In genomic region chr7:152132812-152133211, GRCh38 we compare ENCODE assay signal across 25 cellular contexts.
DNase-seq lines count a peak whose midpoint lies in the region; ATAC-seq, FAIRE-seq and TF ChIP-seq lines count a peak whose summit lies in the region.
"Had no signal": no experiment of that assay in that cellular context is flagged by ENCODE, and none has a peak within 500 bp of the region (broad histone marks: within the 10 kb centered on the region; RNA-seq: fewer than 3 reads in every experiment).

No MANE protein-coding gene starts in this region.

- TF ChIP-seq CTCF in natural killer cell (IDR thresholded peaks at IDR 0.05): no peak
- no peak for TF ChIP-seq CTCF in K562 (IDR thresholded peaks at IDR 0.05 in 2 of 3, conservative IDR thresholded peaks at IDR 0.05 in 1 of 3; ENCODE audit: insufficient read depth in 2 of 3, low read depth in 1 of 3, low read length in 3 of 3)
- TF ChIP-seq CTCF in testis (IDR thresholded peaks at IDR 0.05): no peak
- TF ChIP-seq CTCF in activated CD8-positive, alpha-beta T cell treated with anti-CD3 and anti-CD28 coated beads for 36 hours (IDR thresholded peaks at IDR 0.05): no peak

- in situ Hi-C loops in K562 (cut with MboI): no loop called here

- no peaks in the 10 kb centered on the region for H3K27me3 Mint-ChIP-seq in natural killer cell (ENCODE audit: low read depth in 2 of 2)
- no peaks in the 10 kb centered on the region for H3K27me3 Mint-ChIP-seq in natural killer cell treated with Interleukin-12 subunit alpha and Interleukin-12 subunit beta and Interleukin-15 and Interleukin-18, amount 100 ng/mL, for 72 hours
- no peaks in the 10 kb centered on the region for H3K27me3 Mint-ChIP-seq in activated CD8-positive, alpha-beta T cell treated with anti-CD3 and anti-CD28 coated beads for 36 hours
- H3K27me3 Mint-ChIP-seq: CD4-positive, alpha-beta T cell had no signal

- peak overlapping the region; percentile 5 to 26 for H3K27ac Mint-ChIP-seq in natural killer cell
- H3K27ac Mint-ChIP-seq in natural killer cell treated with Interleukin-12 subunit alpha and Interleukin-12 subunit beta and Interleukin-15 and Interleukin-18, amount 100 ng/mL, for 72 hours: peak overlapping the region in 1 of 2 donors; percentile 17
- no peak overlapping the region for H3K27ac Mint-ChIP-seq in activated CD8-positive, alpha-beta T cell treated with anti-CD3 and anti-CD28 coated beads for 36 hours

- H3K4me3 ChIP-seq in K562 (no peak overlapping the region), right cardiac atrium (ENCODE audit: low read length) (no peak overlapping the region), testis (no peak overlapping the region)
- H3K4me3 ChIP-seq: BLaER1, GM23248, Peyer's patch, SJSA1 had no signal

- no peaks in the 10 kb centered on the region for H3K9me3 ChIP-seq in K562 (replicated peaks; ENCODE audit: control insufficient read depth, insufficient read depth, low read depth, low read length)
- H3K9me3 ChIP-seq in right cardiac atrium (ENCODE audit: control insufficient read depth, low read length): no peaks in the 10 kb centered on the region
- no peaks in the 10 kb centered on the region for H3K9me3 ChIP-seq in testis
- H3K9me3 ChIP-seq: Caco-2, SJSA1 had no signal

- H3K9me1 ChIP-seq in K562 (ENCODE audit: control insufficient read depth, insufficient read depth, low read length): no peaks in the 10 kb centered on the region

- H3K9ac ChIP-seq in K562 (ENCODE audit: insufficient read depth in 1 of 2, low read depth in 2 of 2, low read length in 2 of 2): no peak overlapping the region
- H3K9ac ChIP-seq: BLaER1, GM23248 had no signal

- ATAC-seq in natural killer cell: no peak
- no peak for ATAC-seq in natural killer cell treated with Interleukin-12 subunit alpha and Interleukin-12 subunit beta and Interleukin-15 and Interleukin-18, amount 100 ng/mL, for 72 hours
- peak; percentile 44; the same call in 2 of the 3 replicates for ATAC-seq in K562
- peak; percentile 37 to 60 for ATAC-seq in right cardiac atrium
- no peak for ATAC-seq in HG03354 (IDR thresholded peaks at IDR 0.05; ENCODE audit: poor library complexity, severe bottlenecking, unreplicated experiment)
- ATAC-seq in HG02588 (IDR thresholded peaks at IDR 0.05; ENCODE audit: unreplicated experiment): no peak
- ATAC-seq in activated CD8-positive, alpha-beta T cell treated with anti-CD3 and anti-CD28 coated beads for 36 hours: no peak

- no peak overlapping the region for H2AFZ ChIP-seq in K562 (ENCODE audit: low read depth, low read length)
- H2AFZ ChIP-seq: GM23248 had no signal

- POLR2A ChIA-PET in K562 (lab: Yijun Ruan, JAX): interaction anchor here (1.0 to 2.1 kb wide), 5 partner anchors 8 to 53 kb away, joined by 3 to 7 read pairs (median 4); no protein-coding TSS in a partner anchor
- POLR2A ChIA-PET in activated CD8-positive, alpha-beta T cell treated with anti-CD3 and anti-CD28 coated beads for 36 hours (lab: Charles Lee): no interaction called here

- TF ChIP-seq EP300 in K562 (IDR thresholded peaks at IDR 0.05; ENCODE audit: low read length): no peak

- intact Hi-C loops in natural killer cell (cut with micrococcal nuclease): no loop called here
- intact Hi-C loops in K562 (cut with micrococcal nuclease): no loop called here
- intact Hi-C loops in right cardiac atrium (cut with DNase I): no loop called here
- intact Hi-C loops in testis (cut with DNase I; ENCODE audit: low total_unique reads): no loop called here
- intact Hi-C loops in activated CD8-positive, alpha-beta T cell treated with anti-CD3 and anti-CD28 coated beads for 36 hours (cut with micrococcal nuclease): no loop called here

- H3K4me1 Mint-ChIP-seq in natural killer cell: peaks cover 0 to 7% of the 10 kb centered on the region in 2 donors
- H3K4me1 Mint-ChIP-seq in natural killer cell treated with Interleukin-12 subunit alpha and Interleukin-12 subunit beta and Interleukin-15 and Interleukin-18, amount 100 ng/mL, for 72 hours (ENCODE audit: low read depth in 2 of 2): peaks cover 0 to 10% of the 10 kb centered on the region in 2 donors
- H3K4me1 Mint-ChIP-seq in activated CD8-positive, alpha-beta T cell treated with anti-CD3 and anti-CD28 coated beads for 36 hours (ENCODE audit: low read depth): no peaks in the 10 kb centered on the region

- H4K20me1 ChIP-seq in K562 (replicated peaks; ENCODE audit: control insufficient read depth, insufficient read depth, low read length): no peaks in the 10 kb centered on the region
- H4K20me1 ChIP-seq: BLaER1 had no signal

- TF ChIP-seq RAD21 in K562 (CRISPR knock-in tag; conservative IDR thresholded peaks at IDR 0.05 in 1 of 2, IDR thresholded peaks at IDR 0.05 in 1 of 2): no peak

- no peaks in the 10 kb centered on the region for H3K36me3 Mint-ChIP-seq in natural killer cell
- peaks cover 7% of the 10 kb centered on the region for H3K36me3 Mint-ChIP-seq in natural killer cell treated with Interleukin-12 subunit alpha and Interleukin-12 subunit beta and Interleukin-15 and Interleukin-18, amount 100 ng/mL, for 72 hours
- H3K36me3 Mint-ChIP-seq in activated CD8-positive, alpha-beta T cell treated with anti-CD3 and anti-CD28 coated beads for 36 hours (ENCODE audit: low read depth): peaks cover 22% of the 10 kb centered on the region

- H3K4me2 ChIP-seq in K562 (ENCODE audit: insufficient read depth, low read length): no peak overlapping the region
- H3K4me2 ChIP-seq: BLaER1 had no signal

- H3K27ac ChIP-seq in K562 (ENCODE audit: extremely low read depth, low read depth, low read length) (no peak overlapping the region), right cardiac atrium (ENCODE audit: low read length) (no peak overlapping the region), testis (no peak overlapping the region)
- H3K27ac ChIP-seq: BLaER1, GM23248, Peyer's patch, SJSA1 had no signal

- H3K36me3 ChIP-seq in K562 (ENCODE audit: control insufficient read depth, insufficient read depth, low read length): peaks cover 88% of the 10 kb centered on the region; the same call in 2 of the 3 replicates
- H3K36me3 ChIP-seq in testis (ENCODE audit: low read depth, missing control alignments): no peaks in the 10 kb centered on the region

- no peaks in the 10 kb centered on the region for H3K9me3 Mint-ChIP-seq in natural killer cell
- no peaks in the 10 kb centered on the region for H3K9me3 Mint-ChIP-seq in natural killer cell treated with Interleukin-12 subunit alpha and Interleukin-12 subunit beta and Interleukin-15 and Interleukin-18, amount 100 ng/mL, for 72 hours
- H3K9me3 Mint-ChIP-seq in activated CD8-positive, alpha-beta T cell treated with anti-CD3 and anti-CD28 coated beads for 36 hours: no peaks in the 10 kb centered on the region
- H3K9me3 Mint-ChIP-seq: CD4-positive, alpha-beta T cell had no signal

- DNase-seq in natural killer cell (no peak), K562 (ENCODE audit: extremely low read depth in 1 of 4, low spot score in 3 of 4) (no peak), right cardiac atrium (peak in 1 of 3 donors; percentile 50), testis (peak; percentile 61)
- DNase-seq in natural killer cell treated with Interleukin-12 subunit alpha and Interleukin-12 subunit beta and Interleukin-15 and Interleukin-18, amount 100 ng/mL, for 72 hours (ENCODE audit: low spot score): no peak
- DNase-seq in activated CD8-positive, alpha-beta T cell treated with anti-CD3 and anti-CD28 coated beads for 36 hours: no peak
- DNase-seq: Caco-2; CD4-positive, alpha-beta T cell; DMS 273 treated with DMSO at 0.1 percent for 48 hours; DND-41; GM23248; H9; Kasumi-1; NCI-H1417; NCI-H1694 treated with DMSO at 0.1 percent for 48 hours; NCI-H2081 treated with DMSO at 0.1 percent for 48 hours; NCI-H2171 treated with DMSO at 0.1 percent for 48 hours; NCI-H524 treated with DMSO at 0.1 percent for 48 hours; NCI-H82; Peyer's patch had no signal

- H3K79me2 ChIP-seq in K562 (ENCODE audit: control insufficient read depth, insufficient read depth, low read length): no peaks in the 10 kb centered on the region

- no peaks in the 10 kb centered on the region for H3K27me3 ChIP-seq in K562 (ENCODE audit: control insufficient read depth in 2 of 2, insufficient read depth in 2 of 2, low read length in 2 of 2)
- no peaks in the 10 kb centered on the region for H3K27me3 ChIP-seq in right cardiac atrium (ENCODE audit: control insufficient read depth, insufficient read depth)
- no peaks in the 10 kb centered on the region for H3K27me3 ChIP-seq in testis
- H3K27me3 ChIP-seq: BLaER1, Peyer's patch, SJSA1 had no signal

- TSS peak; percentile 4 for BruUV-seq in K562 (replicated peaks; lab: Mats Ljungman, UMichigan)

- WGBS in K562 (ENCODE audit: insufficient coverage, low coverage, missing lambda C conversion rate): 93% methylated on average over 5 of the region's 5 CpGs
- 63% methylated on average over 5 of the region's 5 CpGs for WGBS in right cardiac atrium
- 54 to 70% methylated on average over 5 of the region's 5 CpGs for WGBS in testis, 2 donors

- CTCF ChIA-PET in K562 (lab: Yijun Ruan, JAX; ENCODE audit: low intra/inter-chr PET ratio): no interaction called here
- CTCF ChIA-PET in activated CD8-positive, alpha-beta T cell treated with anti-CD3 and anti-CD28 coated beads for 36 hours (lab: Charles Lee): interaction anchor here (2.4 kb wide), 1 partner anchor 13 kb away, joined by 6 read pairs; no protein-coding TSS in a partner anchor

- no peak overlapping the region for H3K4me3 Mint-ChIP-seq in natural killer cell
- H3K4me3 Mint-ChIP-seq in natural killer cell treated with Interleukin-12 subunit alpha and Interleukin-12 subunit beta and Interleukin-15 and Interleukin-18, amount 100 ng/mL, for 72 hours: no peak overlapping the region
- no peak overlapping the region for H3K4me3 Mint-ChIP-seq in activated CD8-positive, alpha-beta T cell treated with anti-CD3 and anti-CD28 coated beads for 36 hours
- H3K4me3 Mint-ChIP-seq: CD4-positive, alpha-beta T cell; H9 had no signal

- 0 out of 5 replicates have a peak, but pooled peaks cover 0 to 3% of the 10 kb centered on the region in 2 experiments for H3K4me1 ChIP-seq in K562 (replicated peaks in 1 of 2; ENCODE audit: control insufficient read depth in 2 of 2, insufficient read depth in 2 of 2, low read length in 2 of 2)
- H3K4me1 ChIP-seq in right cardiac atrium (ENCODE audit: control insufficient read depth, insufficient read depth, low read length): peaks cover 5% of the 10 kb centered on the region
- peaks cover 6% of the 10 kb centered on the region for H3K4me1 ChIP-seq in testis
- H3K4me1 ChIP-seq: BLaER1, Caco-2, Peyer's patch had no signal

- TF ChIP-seq POLR2A in K562 (conservative IDR thresholded peaks at IDR 0.05) (0 out of 2 replicates have a peak, but pooled peaks have one; percentile 23), testis (IDR thresholded peaks at IDR 0.05) (no peak)

- no peak for FAIRE-seq in K562 (lab: Jason Lieb, UNC)
- FAIRE-seq: GM12892 had no signal

TF ChIP-seq in K562, 482 proteins besides CTCF, POLR2A, EP300 and RAD21:
- TF ChIP-seq POLR2AphosphoS5 (IDR thresholded peaks at IDR 0.05; ENCODE audit: control insufficient read depth, insufficient read depth, low read depth, low read length): 0 out of 2 replicates have a peak, but pooled peaks have one; percentile 5
- no peak for TF ChIP-seq HDAC8 (tag; IDR thresholded peaks at IDR 0.05)
TF ChIP-seq in K562: peak in this region for 1.

Comparison
In these comparisons a context has a peak if more than half of its experiments do, and no peak if none do; other contexts are left out.
1. ATAC-seq: peak in K562 (single experiment) and right cardiac atrium (2 of 2); none in natural killer cell (0 of 3), natural killer cell treated with Interleukin-12 subunit alpha and Interleukin-12 subunit beta and Interleukin-15 and Interleukin-18, amount 100 ng/mL, for 72 hours (0 of 2), HG03354 (single experiment), HG02588 (single experiment) and activated CD8-positive, alpha-beta T cell treated with anti-CD3 and anti-CD28 coated beads for 36 hours (single experiment).